ENCODE assay signal across 9 cellular contexts in the genomic region with DNA sequence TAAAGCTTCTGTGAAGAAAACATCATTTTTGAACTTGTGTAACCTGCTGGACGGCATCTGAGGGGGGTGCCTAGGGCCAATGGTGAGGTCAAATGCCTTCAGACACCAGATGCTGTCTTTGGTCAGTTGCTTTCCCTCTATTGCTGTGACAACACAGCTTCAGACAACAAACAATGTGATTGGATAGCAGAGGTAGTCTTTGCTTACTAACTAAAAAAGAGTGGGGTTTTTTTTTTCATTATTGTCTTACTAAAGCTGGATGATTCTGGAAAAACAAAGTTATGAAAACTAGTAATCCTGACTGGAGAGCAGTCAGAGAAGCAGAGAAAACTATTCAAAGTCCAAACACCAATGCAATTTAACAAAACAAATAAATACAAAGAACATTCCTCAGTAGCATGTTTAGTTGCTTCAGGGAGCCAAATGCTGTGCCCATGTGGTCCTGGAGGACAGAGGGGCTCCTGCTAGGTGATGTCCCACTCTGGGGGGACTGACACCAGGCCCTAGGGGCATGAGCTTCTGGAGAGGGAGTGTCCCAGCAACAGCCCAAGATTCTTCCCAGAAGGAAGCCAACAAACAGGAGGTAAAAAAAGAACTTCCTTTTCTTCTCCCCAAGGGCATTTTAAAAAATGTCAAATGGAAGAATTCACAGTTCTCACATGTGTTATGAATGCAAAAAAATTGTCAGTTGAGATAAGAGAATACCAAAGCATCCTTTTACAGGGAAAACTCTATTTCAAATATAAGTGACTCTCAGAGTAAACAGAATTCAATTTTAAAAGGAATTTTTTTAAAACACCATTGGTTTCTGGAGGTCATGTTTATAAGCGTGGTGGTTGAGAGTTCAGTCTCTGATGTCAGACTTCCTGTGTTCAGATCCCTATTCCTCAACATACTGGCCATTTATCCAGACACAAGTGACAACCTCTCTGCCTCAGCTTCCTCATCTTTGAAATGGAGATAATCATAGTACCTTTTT.
DNase-seq lines count a peak whose midpoint lies in the region; ATAC-seq and TF ChIP-seq lines count a peak whose summit lies in the region.
"Had no signal": no experiment of that assay in that cellular context is flagged by ENCODE, and none has a peak within 500 bp of the region (broad histone marks: within the 10 kb centered on the region; RNA-seq: fewer than 3 reads in every experiment).

No MANE protein-coding gene starts in this region.

- peaks cover 5 to 17% (median 6%) of the 10 kb centered on the region in 4 donors for H3K4me1 Mint-ChIP-seq in CD4-positive, CD25-positive, alpha-beta regulatory T cell

- H3K18ac ChIP-seq in trophoblast cell (ENCODE audit: low read length): no peak overlapping the region

- H3K9me3 ChIP-seq in CD4-positive, CD25-positive, alpha-beta regulatory T cell (ENCODE audit: control insufficient read depth in 2 of 2, low read length in 2 of 2): no peaks in the 10 kb centered on the region
- no peaks in the 10 kb centered on the region for H3K9me3 ChIP-seq in trophoblast cell (ENCODE audit: insufficient read depth, low read depth, low read length)

- H3K4me3 ChIP-seq in CD4-positive, CD25-positive, alpha-beta regulatory T cell (ENCODE audit: low read depth, low read length): no peak overlapping the region
- no peak overlapping the region for H3K4me3 ChIP-seq in trophoblast cell (ENCODE audit: low read depth, low read length)

- POLR2A ChIA-PET in RWPE1 (lab: Yijun Ruan, JAX; ENCODE audit: low non-redundant PET): no interaction called here

- H2AK5ac ChIP-seq in trophoblast cell (ENCODE audit: low read length): no peak overlapping the region

- H3K23ac ChIP-seq in trophoblast cell (ENCODE audit: low read length): no peak overlapping the region

- no peak overlapping the region for H3K27ac ChIP-seq in CD4-positive, CD25-positive, alpha-beta regulatory T cell (ENCODE audit: insufficient read depth, low read length, poor library complexity, severe bottlenecking)
- peak overlapping the region; percentile 93 for H3K27ac ChIP-seq in trophoblast cell (ENCODE audit: low read depth, low read length)
- no peak overlapping the region for H3K27ac ChIP-seq in RWPE1

- H4K8ac ChIP-seq in trophoblast cell (ENCODE audit: low read depth, low read length): peak overlapping the region; percentile 82

- H3K27me3 ChIP-seq in CD4-positive, CD25-positive, alpha-beta regulatory T cell (ENCODE audit: control insufficient read depth, insufficient read depth, low read length): no peaks in the 10 kb centered on the region
- no peaks in the 10 kb centered on the region for H3K27me3 ChIP-seq in trophoblast cell (ENCODE audit: insufficient read depth, low read length)

- no peaks in the 10 kb centered on the region for H3K9me3 Mint-ChIP-seq in CD4-positive, CD25-positive, alpha-beta regulatory T cell

- H3K79me1 ChIP-seq in trophoblast cell (ENCODE audit: low read length): peaks cover 6% of the 10 kb centered on the region

- peaks cover 20% of the 10 kb centered on the region for H3K36me3 Mint-ChIP-seq in CD4-positive, CD25-positive, alpha-beta regulatory T cell

- peak overlapping the region in 2 of 3 donors; percentile 20 to 81 for H3K27ac Mint-ChIP-seq in CD4-positive, CD25-positive, alpha-beta regulatory T cell

- H3K36me3 ChIP-seq in CD4-positive, CD25-positive, alpha-beta regulatory T cell (ENCODE audit: control insufficient read depth, insufficient read depth, low read length): peaks cover 68% of the 10 kb centered on the region
- H3K36me3 ChIP-seq in trophoblast cell (ENCODE audit: control insufficient read depth in 1 of 2, insufficient read depth in 2 of 2, low read length in 2 of 2): no peaks in the 10 kb centered on the region

- no peaks in the 10 kb centered on the region for H3K4me1 ChIP-seq in CD4-positive, CD25-positive, alpha-beta regulatory T cell (ENCODE audit: control insufficient read depth, insufficient read depth, low read length, poor library complexity, severe bottlenecking)
- peaks cover 8 to 9% of the 10 kb centered on the region in 2 experiments for H3K4me1 ChIP-seq in trophoblast cell (ENCODE audit: control insufficient read depth in 1 of 2, insufficient read depth in 2 of 2, low read length in 2 of 2)

- H3K4ac ChIP-seq in trophoblast cell (ENCODE audit: low read depth, low read length): no peak overlapping the region

- ATAC-seq in CD4-positive, CD25-positive, alpha-beta regulatory T cell (ENCODE audit: low read depth in 2 of 2): no peak
- ATAC-seq in GM19463 (IDR thresholded peaks at IDR 0.05; ENCODE audit: unreplicated experiment): no peak

- H2BK12ac ChIP-seq in trophoblast cell (ENCODE audit: low read length): peak overlapping the region; percentile 95

- no peak overlapping the region for H3K4me3 Mint-ChIP-seq in CD4-positive, CD25-positive, alpha-beta regulatory T cell

- H2AFZ ChIP-seq in trophoblast cell (ENCODE audit: insufficient read depth, low read length, poor library complexity): no peak overlapping the region

- no peak overlapping the region for H3K9ac ChIP-seq in trophoblast cell (ENCODE audit: low read length)

- peak overlapping the region; percentile 74 for H4K12ac ChIP-seq in trophoblast cell (ENCODE audit: low read depth, low read length)

- H2BK5ac ChIP-seq in trophoblast cell (ENCODE audit: low read depth, low read length, poor library complexity): peak overlapping the region; percentile 95

- H3K14ac ChIP-seq in trophoblast cell (ENCODE audit: low read length): peak overlapping the region; percentile 81

- TF ChIP-seq CTCF in RWPE1 (conservative IDR thresholded peaks at IDR 0.05; ENCODE audit: low read depth): no peak

- no peaks in the 10 kb centered on the region for H3K79me2 ChIP-seq in trophoblast cell (ENCODE audit: control insufficient read depth, insufficient read depth, low read length, poor library complexity)

- H3K27me3 Mint-ChIP-seq in CD4-positive, CD25-positive, alpha-beta regulatory T cell: no peaks in the 10 kb centered on the region

- WGBS in trophoblast cell (ENCODE audit: extremely low coverage, insufficient coverage, insufficient read length): no CpG with 5 or more reads among the region's 2 CpGs

- CTCF ChIA-PET in RWPE1 (lab: Yijun Ruan, JAX): no interaction called here

- peak overlapping the region; percentile 88 for H2BK120ac ChIP-seq in trophoblast cell (ENCODE audit: insufficient read depth, low read length, poor library complexity)

- no peak for DNase-seq in CD4-positive, CD25-positive, alpha-beta regulatory T cell
- DNase-seq in SK-MEL-5 (ENCODE audit: low read depth, low spot score) (peak; percentile 46), fibroblast of the conjunctiva (ENCODE audit: low read depth) (peak; percentile 22), trophoblast cell (peak; percentile 99), RWPE1 (ENCODE audit: low spot score) (no peak), DMS79 (lab: John Stamatoyannopoulos, UW) (no peak), cerebellar nuclear complex (lab: John Stamatoyannopoulos, UW) (no peak)
- DNase-seq: stimulated activated CD8-positive, alpha-beta memory T cell treated with anti-CD3 and anti-CD28 coated beads, Interleukin-4, amount 100 ng/mL, for 48 hours had no signal

- peak overlapping the region; percentile 22 for H3K4me2 ChIP-seq in trophoblast cell (ENCODE audit: low read length)

- in situ Hi-C loops in SK-MEL-5 (cut with HindIII; ENCODE audit: low pct_unique_long_range_greater_than_20kb, low sequenced_read_pairs): no loop called here

- peak overlapping the region; percentile 92 for H4K91ac ChIP-seq in trophoblast cell (ENCODE audit: low read depth, low read length)

Comparison
In these comparisons a context has a peak if more than half of its experiments do, and no peak if none do; other contexts are left out.
1. DNase-seq: peak in SK-MEL-5 (single experiment), fibroblast of the conjunctiva (single experiment) and trophoblast cell (2 of 2); none in CD4-positive, CD25-positive, alpha-beta regulatory T cell (0 of 3), RWPE1 (single experiment), DMS79 (single experiment) and cerebellar nuclear complex (0 of 2).